8 cellular contexts compared by ENCODE assay signal in genomic region chr7:24963218-24963617, GRCh38. TPM values are rescaled to one million over a fixed set of nuclear protein-coding genes. Genes with fewer than 3 reads are reported as not detected.
DNase-seq lines count a peak whose midpoint lies in the region; ATAC-seq and TF ChIP-seq lines count a peak whose summit lies in the region.

No MANE protein-coding gene starts in this region.

- no peak for TF ChIP-seq RAD21 in SK-N-SH (IDR thresholded peaks at IDR 0.05; ENCODE audit: low read length)

- no peaks in the 10 kb centered on the region for H3K9me2 ChIP-seq in SK-N-SH

- CTCF ChIA-PET in SK-N-SH (lab: Yijun Ruan, JAX): interaction anchor here (1.1 to 1.3 kb wide), 3 partner anchors 8 to 135 kb away, joined by 3 to 4 read pairs (median 3); no protein-coding TSS in a partner anchor

- ATAC-seq in SK-N-SH treated with all-trans-retinoic acid at 6 μM for 48 hours: peak; percentile 52

- H3K36me3 ChIP-seq in SK-N-SH (replicated peaks in 1 of 2; ENCODE audit: control insufficient read depth in 1 of 2, insufficient read depth in 2 of 2, low read length in 1 of 2) (no peaks in the 10 kb centered on the region), thyroid gland (no peaks in the 10 kb centered on the region)

- intact Hi-C loops in thyroid gland (cut with DNase I): no loop called here

- no peak for TF ChIP-seq CTCF in SK-N-SH (IDR thresholded peaks at IDR 0.05)
- no peak for TF ChIP-seq CTCF in thyroid gland (IDR thresholded peaks at IDR 0.05)

- H3K4me2 ChIP-seq in SK-N-SH: no peak overlapping the region

- no peak overlapping the region for H3K9ac ChIP-seq in SK-N-SH

- no peak for TF ChIP-seq POLR2A in thyroid gland (IDR thresholded peaks at IDR 0.05)

- no peak for DNase-seq in SK-N-SH
- DNase-seq in KBM-7: peak; percentile 87
- DNase-seq in activated T-cell treated with anti-CD3 and anti-CD28 coated beads, Interleukin-2, amount 50 U/mL, for 1 hour: peak; percentile 36
- peak; percentile 69 to 78 for DNase-seq in hippocampal formation (lab: John Stamatoyannopoulos, UW)
- peak; percentile 55 to 57 for DNase-seq in thyroid gland
- DNase-seq in stimulated activated naive CD4-positive, alpha-beta T cell treated with Interleukin-2 at 50 U/mL for 16 hours (lab: John Stamatoyannopoulos, UW): no peak
- DNase-seq in DMS153 treated with DMSO at 0.1 percent for 48 hours (lab: John Stamatoyannopoulos, UW; ENCODE audit: unreplicated experiment): no peak

- no peak overlapping the region for H3K4me3 ChIP-seq in SK-N-SH (ENCODE audit: low read depth in 2 of 2, low read length in 1 of 2)
- H3K4me3 ChIP-seq in thyroid gland (replicated peaks in 1 of 3): no peak overlapping the region

- H3F3A ChIP-seq in SK-N-SH (replicated peaks; ENCODE audit: insufficient read depth): peaks cover 6% of the 10 kb centered on the region

- H3K9me3 ChIP-seq in SK-N-SH (no peaks in the 10 kb centered on the region), thyroid gland (no peaks in the 10 kb centered on the region)

- no peak overlapping the region for H3K27ac ChIP-seq in SK-N-SH (ENCODE audit: low read depth in 2 of 2, low read length in 1 of 2)
- peak overlapping the region; percentile 14 to 45 (median 30) for H3K27ac ChIP-seq in thyroid gland

- no peaks in the 10 kb centered on the region for H4K20me1 ChIP-seq in SK-N-SH (ENCODE audit: insufficient read depth)

- TF ChIP-seq EP300 in SK-N-SH (IDR thresholded peaks at IDR 0.05; ENCODE audit: borderline replicate concordance in 1 of 2, low read depth in 1 of 2, low read length in 1 of 2): no peak

- in situ Hi-C loops in KBM-7 (cut with MboI; ENCODE audit: low pct_unique_long_range_greater_than_20kb, low sequenced_read_pairs): no loop called here

- H2AFZ ChIP-seq in SK-N-SH (ENCODE audit: low read depth): no peak overlapping the region

- POLR2A ChIA-PET in SK-N-SH (lab: Yijun Ruan, JAX): no interaction called here

- H3K27me3 ChIP-seq in SK-N-SH (ENCODE audit: insufficient read depth) (no peaks in the 10 kb centered on the region), thyroid gland (no peaks in the 10 kb centered on the region)

- 88% methylated on average over 2 of the region's 2 CpGs for WGBS in SK-N-SH (ENCODE audit: low lambda C conversion rate)
- WGBS in thyroid gland, 2 donors: 85 to 100% methylated on average over 2 of the region's 2 CpGs

- H3K4me1 ChIP-seq in SK-N-SH (ENCODE audit: control insufficient read depth in 1 of 2, insufficient read depth in 2 of 2, low read depth in 1 of 2, low read length in 1 of 2) (peaks cover 13 to 16% of the 10 kb centered on the region in 2 experiments), thyroid gland (peaks cover 24 to 39% of the 10 kb centered on the region in 2 donors)

- H3K79me2 ChIP-seq in SK-N-SH (ENCODE audit: insufficient read depth): peaks cover 98% of the 10 kb centered on the region

TF ChIP-seq in SK-N-SH treated with all-trans-retinoic acid at 6 μM for 48 hours, 23 proteins besides CTCF, POLR2A, EP300 and RAD21:
- TF ChIP-seq ARNTL (CRISPR knock-in tag; IDR thresholded peaks at IDR 0.05; ENCODE audit: borderline replicate concordance, low read depth) (no peak), ZFP3 (CRISPR knock-in tag; IDR thresholded peaks at IDR 0.05) (no peak), CREB5 (CRISPR knock-in tag; IDR thresholded peaks at IDR 0.05; ENCODE audit: low read depth) (no peak)
TF ChIP-seq in SK-N-SH treated with all-trans-retinoic acid at 6 μM for 48 hours: peak in this region for 0.

TF ChIP-seq in SK-N-SH, 30 proteins besides CTCF, POLR2A, EP300 and RAD21:
- TF ChIP-seq USF1 (IDR thresholded peaks at IDR 0.05; ENCODE audit: borderline replicate concordance, low read depth): no peak
TF ChIP-seq in SK-N-SH: peak in this region for 0.

RNA-seq across cellular contexts. Expression of gene OSBPL3, which starts 16.8 kb away (rescaled TPM):
- polyA plus RNA-seq in SK-N-SH (2012; rRNA removed): 22.6 and 23.2 TPM in 2 replicates
- 19.3 and 20.5 TPM in 2 replicates for polyA plus RNA-seq in SK-N-SH (2012; cell fraction: cytosol; rRNA removed)
- 53.0 and 90.2 TPM in 2 replicates for polyA plus RNA-seq in SK-N-SH (2012; cell fraction: nucleus; rRNA removed)
- 10 to 100 TPM; 22.1 to 41.7 (median 34.3) TPM for total RNA-seq in thyroid gland

Comparison
In these comparisons a context has a peak if more than half of its experiments do, and no peak if none do; other contexts are left out.
1. DNase-seq: peak in KBM-7 (single experiment), activated T-cell treated with anti-CD3 and anti-CD28 coated beads, Interleukin-2, amount 50 U/mL, for 1 hour (single experiment), hippocampal formation (2 of 2) and thyroid gland (2 of 2); none in SK-N-SH (single experiment), stimulated activated naive CD4-positive, alpha-beta T cell treated with Interleukin-2 at 50 U/mL for 16 hours (single experiment) and DMS153 treated with DMSO at 0.1 percent for 48 hours (single experiment).
2. H3K27ac ChIP-seq: peak in thyroid gland (3 of 3); none in SK-N-SH (0 of 2).